Comparison of ENCODE assay signal across 8 cellular contexts in genomic region chr14:90758028-90758889, GRCh38. TPM values are rescaled to one million over a fixed set of nuclear protein-coding genes. Genes with fewer than 3 reads are reported as not detected.
DNase-seq lines count a peak whose midpoint lies in the region; ATAC-seq and TF ChIP-seq lines count a peak whose summit lies in the region.

No MANE protein-coding gene starts in this region.

- peak overlapping the region; percentile 61 for H3K4me3 ChIP-seq in choroid plexus epithelial cell (ENCODE audit: low read depth, low read length)

- peak; percentile 81 to 82 for DNase-seq in AML-193 (lab: John Stamatoyannopoulos, UW)
- peak; percentile 91 for DNase-seq in NCI-H345 (lab: John Stamatoyannopoulos, UW)
- peak; percentile 96 for DNase-seq in activated CD4-positive, alpha-beta T cell treated with anti-CD3 and anti-CD28 coated beads for 1 hour
- peak; percentile 92 for DNase-seq in choroid plexus epithelial cell (ENCODE audit: low read depth)
- peak; percentile 84 to 93 for DNase-seq in left colon
- peak; percentile 93 to 96 for DNase-seq in stimulated activated CD4-positive, alpha-beta T cell treated with anti-CD3 and anti-CD28 coated beads, Interleukin-1b, Interleukin-23, amount 100 ng/mL, for 4 hours (ENCODE audit: low read depth in 2 of 2)

- ATAC-seq in GM19025 (IDR thresholded peaks at IDR 0.05; ENCODE audit: low read depth, unreplicated experiment) (peak; percentile 94), HG03280 (IDR thresholded peaks at IDR 0.05; ENCODE audit: unreplicated experiment) (peak; percentile 84), left colon (peak; percentile 85)

- intact Hi-C loops in left colon (cut with DNase I, micrococcal nuclease), result no loop called here

- peak; percentile 71 for TF ChIP-seq CTCF in choroid plexus epithelial cell (conservative IDR thresholded peaks at IDR 0.05; ENCODE audit: low read depth, low read length)

RNA-seq across cellular contexts. Expression of gene TTC7B, which starts 58.0 kb away (rescaled TPM):
- total RNA-seq in left colon, result 10 to 100 TPM in 1 of 2 donors, 1 to 10 TPM in 1; 4.3 to 13.4 TPM

Comparison
In these comparisons a context has a peak if more than half of its experiments do, and no peak if none do; other contexts are left out.
1. Peak in every context shown above with its lines: DNase-seq, ATAC-seq and H3K4me3 ChIP-seq.